17 cellular contexts compared by ENCODE assay signal in genomic region chr7:7695418-7695817, GRCh38. TPM values are rescaled to one million over a fixed set of nuclear protein-coding genes. Genes with fewer than 3 reads are reported as not detected.
DNase-seq lines count a peak whose midpoint lies in the region.
"Had no signal": no experiment of that assay in that cellular context is flagged by ENCODE, and none has a peak within 500 bp of the region (broad histone marks: within the 10 kb centered on the region; RNA-seq: fewer than 3 reads in every experiment).

No MANE protein-coding gene starts in this region.

- H4K8ac ChIP-seq in mesenchymal stem cell (ENCODE audit: low read length): no peak overlapping the region

- H3K27ac ChIP-seq in HUES6 (ENCODE audit: low read depth, low read length) (peak overlapping the region; percentile 23; the same call in 1 of the 2 replicates), mesenchymal stem cell (ENCODE audit: low read length, poor library complexity, severe bottlenecking) (peak overlapping the region; percentile 13), stomach smooth muscle (ENCODE audit: low read length) (peak overlapping the region; percentile 7)
- H3K27ac ChIP-seq: epithelial cell of prostate, KMS-11 had no signal

- no peak overlapping the region for H4K91ac ChIP-seq in mesenchymal stem cell (ENCODE audit: low read length)

- whole genome bisulfite sequencing in mesenchymal stem cell: 39% methylated on average over 2 of the region's 2 CpGs

- peak; percentile 29 for DNase-seq in epidermal melanocyte (ENCODE audit: insufficient read length, low spot score)
- peak; percentile 37 for DNase-seq in mesenchymal stem cell
- no peak for DNase-seq in activated CD4-positive, alpha-beta T cell treated with anti-CD3 and anti-CD28 coated beads, Interleukin-2, amount 10 ng/mL, durations not matched to agents 24 days and 14 days
- DNase-seq in stimulated activated CD4-positive, alpha-beta T cell treated with anti-CD3 and anti-CD28 coated beads, Interleukin-2, amount 100 ng/mL, for 48 hours: no peak
- DNase-seq in stimulated activated CD4-positive, alpha-beta T cell treated with anti-CD3 and anti-CD28 coated beads, Interleukin-4, amount 100 ng/mL, for 4 hours: no peak
- DNase-seq in activated CD4-positive, alpha-beta T cell treated with anti-CD3 and anti-CD28 coated beads, Interleukin-2, amount 50 U/mL, for 48 hours: no peak
- DNase-seq: dermis blood vessel endothelial cell; NCI-H1048; NCI-H2029 treated with DMSO at 0.1 percent for 48 hours; NCI-H510A; stimulated activated CD4-positive, alpha-beta T cell treated with anti-CD3 and anti-CD28 coated beads, Interleukin-4, amount 100 ng/mL, for 24 hours had no signal

- no peak overlapping the region for H3K27ac Mint-ChIP-seq in activated CD4-positive, alpha-beta T cell treated with anti-CD3 and anti-CD28 coated beads, Interleukin-2, amount 10 ng/mL, durations not matched to agents 24 days and 14 days
- H3K27ac Mint-ChIP-seq: activated naive CD4-positive, alpha-beta T cell treated with anti-CD3 and anti-CD28 coated beads, Interleukin-2, amount 50 U/mL, for 72 hours; activated T-helper 1 cell treated with anti-CD3 and anti-CD28 coated beads, Interleukin-12 subunit alpha, Interleukin-12 subunit beta, Interleukin-2, Interleukin-4 antibody, amounts not matched to agents 30 ng/mL and 10 ng/mL and 1 ng/mL, durations not matched to agents 14 hours and 24 hours and 36 hours had no signal

- H2BK120ac ChIP-seq in mesenchymal stem cell (ENCODE audit: low read depth, low read length): no peak overlapping the region

- H3K9me3 ChIP-seq in HUES6 (ENCODE audit: control insufficient read depth, insufficient read depth, low read depth, low read length) (no peaks in the 10 kb centered on the region), mesenchymal stem cell (ENCODE audit: control insufficient read depth, low read length) (no peaks in the 10 kb centered on the region), stomach smooth muscle (ENCODE audit: control insufficient read depth in 2 of 2, low read length in 2 of 2) (no peaks in the 10 kb centered on the region)

- H3K4me3 ChIP-seq in HUES6 (ENCODE audit: low read depth, low read length) (no peak overlapping the region), mesenchymal stem cell (ENCODE audit: insufficient read depth in 1 of 2, low read depth in 1 of 2, low read length in 2 of 2) (no peak overlapping the region), stomach smooth muscle (ENCODE audit: low read length in 2 of 2) (no peak overlapping the region)

- H3K79me1 ChIP-seq in mesenchymal stem cell (replicated peaks; ENCODE audit: low read length, poor library complexity, severe bottlenecking): peaks cover 5% of the 10 kb centered on the region

- peaks cover 17% of the 10 kb centered on the region for H3K36me3 Mint-ChIP-seq in activated CD4-positive, alpha-beta T cell treated with anti-CD3 and anti-CD28 coated beads, Interleukin-2, amount 10 ng/mL, durations not matched to agents 24 days and 14 days (ENCODE audit: low read depth)

- no peak overlapping the region for H2AFZ ChIP-seq in mesenchymal stem cell (ENCODE audit: low read depth, low read length)

- H3K27me3 Mint-ChIP-seq in activated CD4-positive, alpha-beta T cell treated with anti-CD3 and anti-CD28 coated beads, Interleukin-2, amount 10 ng/mL, durations not matched to agents 24 days and 14 days: no peaks in the 10 kb centered on the region

- intact Hi-C loops in activated CD4-positive, alpha-beta T cell treated with anti-CD3 and anti-CD28 coated beads, Interleukin-2, amount 10 ng/mL, durations not matched to agents 24 days and 14 days (cut with micrococcal nuclease): no loop called here

- H3K27me3 ChIP-seq in HUES6 (ENCODE audit: control insufficient read depth, insufficient read depth, low read length): no peaks in the 10 kb centered on the region
- no peaks in the 10 kb centered on the region for H3K27me3 ChIP-seq in mesenchymal stem cell (ENCODE audit: control insufficient read depth in 1 of 2, insufficient read depth in 1 of 2, low read length in 2 of 2)
- no peaks in the 10 kb centered on the region for H3K27me3 ChIP-seq in stomach smooth muscle (ENCODE audit: control insufficient read depth in 1 of 2, insufficient read depth in 2 of 2, low read length in 2 of 2)

- H3K4me1 Mint-ChIP-seq in activated CD4-positive, alpha-beta T cell treated with anti-CD3 and anti-CD28 coated beads, Interleukin-2, amount 10 ng/mL, durations not matched to agents 24 days and 14 days: peaks cover 4% of the 10 kb centered on the region

- peaks cover 7% of the 10 kb centered on the region for H3K9me3 Mint-ChIP-seq in activated CD4-positive, alpha-beta T cell treated with anti-CD3 and anti-CD28 coated beads, Interleukin-2, amount 10 ng/mL, durations not matched to agents 24 days and 14 days

- no peak overlapping the region for H2BK5ac ChIP-seq in mesenchymal stem cell (ENCODE audit: low read depth, low read length, poor library complexity, severe bottlenecking)

- H3K14ac ChIP-seq in mesenchymal stem cell (ENCODE audit: low read length in 2 of 2): no peak overlapping the region

- H3K36me3 ChIP-seq in HUES6 (ENCODE audit: control insufficient read depth, insufficient read depth, low read length) (no peaks in the 10 kb centered on the region), mesenchymal stem cell (ENCODE audit: control insufficient read depth in 1 of 2, insufficient read depth in 2 of 2, low read depth in 1 of 2, low read length in 2 of 2) (no peaks in the 10 kb centered on the region), stomach smooth muscle (ENCODE audit: control insufficient read depth in 2 of 2, insufficient read depth in 2 of 2, low read length in 2 of 2) (no peaks in the 10 kb centered on the region)

- peak overlapping the region; percentile 91 for H2AK5ac ChIP-seq in mesenchymal stem cell (ENCODE audit: low read length, severe bottlenecking)

- H3K4me2 ChIP-seq in mesenchymal stem cell (ENCODE audit: low read length, poor library complexity, severe bottlenecking): no peak overlapping the region
- H3K4me2 ChIP-seq: KMS-11 had no signal

- H3K4me3 Mint-ChIP-seq in activated CD4-positive, alpha-beta T cell treated with anti-CD3 and anti-CD28 coated beads, Interleukin-2, amount 10 ng/mL, durations not matched to agents 24 days and 14 days: no peak overlapping the region
- H3K4me3 Mint-ChIP-seq: activated T-helper 1 cell treated with anti-CD3 and anti-CD28 coated beads, Interleukin-12 subunit alpha, Interleukin-12 subunit beta, Interleukin-2, Interleukin-4 antibody, amounts not matched to agents 30 ng/mL and 10 ng/mL and 1 ng/mL, durations not matched to agents 14 hours and 24 hours and 36 hours had no signal

- no peak overlapping the region for H3K9ac ChIP-seq in HUES6 (ENCODE audit: low read length)
- no peak overlapping the region for H3K9ac ChIP-seq in mesenchymal stem cell (ENCODE audit: low read length)
- H3K9ac ChIP-seq in stomach smooth muscle (ENCODE audit: low read length in 2 of 2): no peak overlapping the region
- H3K9ac ChIP-seq: KMS-11 had no signal

- no peak overlapping the region for H3K4ac ChIP-seq in mesenchymal stem cell (ENCODE audit: low read depth in 1 of 2, low read length in 2 of 2)

- no peaks in the 10 kb centered on the region for H3K4me1 ChIP-seq in HUES6 (ENCODE audit: control insufficient read depth, insufficient read depth, low read length)
- peaks cover 3% of the 10 kb centered on the region for H3K4me1 ChIP-seq in mesenchymal stem cell (ENCODE audit: control insufficient read depth, insufficient read depth, low read depth, low read length)
- peaks cover 10% of the 10 kb centered on the region for H3K4me1 ChIP-seq in stomach smooth muscle (ENCODE audit: control insufficient read depth, insufficient read depth, low read length)

- H2BK12ac ChIP-seq in mesenchymal stem cell (ENCODE audit: low read length in 2 of 2): no peak overlapping the region

- H2BK15ac ChIP-seq in mesenchymal stem cell (ENCODE audit: low read depth, poor library complexity, severe bottlenecking): no peak overlapping the region

- no peak overlapping the region for H3K23ac ChIP-seq in mesenchymal stem cell (ENCODE audit: low read length in 2 of 2)

- no peak overlapping the region for H3K18ac ChIP-seq in mesenchymal stem cell (ENCODE audit: low read depth in 1 of 2, low read length in 2 of 2)

RNA-seq across cellular contexts. Expression of gene RPA3, which starts 23.0 kb away (rescaled TPM):
- polyA plus RNA-seq in mesenchymal stem cell (2013, experiment 1 of 2): 20.8 TPM
- 20.8 TPM for polyA plus RNA-seq in mesenchymal stem cell (2013, experiment 2 of 2)
- 93.0 and 113 TPM in 2 replicates for total RNA-seq in activated CD4-positive, alpha-beta T cell treated with anti-CD3 and anti-CD28 coated beads, Interleukin-2, amount 10 ng/mL, durations not matched to agents 24 days and 14 days

RNA-seq across cellular contexts. Expression of gene UMAD1, which starts 54.9 kb away (rescaled TPM):
- 14.9 TPM for polyA plus RNA-seq in mesenchymal stem cell (2013, experiment 1 of 2)
- 14.5 TPM for polyA plus RNA-seq in mesenchymal stem cell (2013, experiment 2 of 2)
- 11.8 and 12.4 TPM in 2 replicates for total RNA-seq in activated CD4-positive, alpha-beta T cell treated with anti-CD3 and anti-CD28 coated beads, Interleukin-2, amount 10 ng/mL, durations not matched to agents 24 days and 14 days

Comparison
In these comparisons a context has a peak if more than half of its experiments do, and no peak if none do; other contexts are left out.
1. DNase-seq: peak in epidermal melanocyte (single experiment) and mesenchymal stem cell (single experiment); none in activated CD4-positive, alpha-beta T cell treated with anti-CD3 and anti-CD28 coated beads, Interleukin-2, amount 10 ng/mL, durations not matched to agents 24 days and 14 days (single experiment), stimulated activated CD4-positive, alpha-beta T cell treated with anti-CD3 and anti-CD28 coated beads, Interleukin-2, amount 100 ng/mL, for 48 hours (0 of 2), stimulated activated CD4-positive, alpha-beta T cell treated with anti-CD3 and anti-CD28 coated beads, Interleukin-4, amount 100 ng/mL, for 4 hours (0 of 2) and activated CD4-positive, alpha-beta T cell treated with anti-CD3 and anti-CD28 coated beads, Interleukin-2, amount 50 U/mL, for 48 hours (0 of 2).
2. Peak in every context shown above with its lines, with median percentiles within 50 percentile points of each other: H3K27ac ChIP-seq.